Comparison of ENCODE assay signal across 8 cellular contexts in the genomic region with DNA sequence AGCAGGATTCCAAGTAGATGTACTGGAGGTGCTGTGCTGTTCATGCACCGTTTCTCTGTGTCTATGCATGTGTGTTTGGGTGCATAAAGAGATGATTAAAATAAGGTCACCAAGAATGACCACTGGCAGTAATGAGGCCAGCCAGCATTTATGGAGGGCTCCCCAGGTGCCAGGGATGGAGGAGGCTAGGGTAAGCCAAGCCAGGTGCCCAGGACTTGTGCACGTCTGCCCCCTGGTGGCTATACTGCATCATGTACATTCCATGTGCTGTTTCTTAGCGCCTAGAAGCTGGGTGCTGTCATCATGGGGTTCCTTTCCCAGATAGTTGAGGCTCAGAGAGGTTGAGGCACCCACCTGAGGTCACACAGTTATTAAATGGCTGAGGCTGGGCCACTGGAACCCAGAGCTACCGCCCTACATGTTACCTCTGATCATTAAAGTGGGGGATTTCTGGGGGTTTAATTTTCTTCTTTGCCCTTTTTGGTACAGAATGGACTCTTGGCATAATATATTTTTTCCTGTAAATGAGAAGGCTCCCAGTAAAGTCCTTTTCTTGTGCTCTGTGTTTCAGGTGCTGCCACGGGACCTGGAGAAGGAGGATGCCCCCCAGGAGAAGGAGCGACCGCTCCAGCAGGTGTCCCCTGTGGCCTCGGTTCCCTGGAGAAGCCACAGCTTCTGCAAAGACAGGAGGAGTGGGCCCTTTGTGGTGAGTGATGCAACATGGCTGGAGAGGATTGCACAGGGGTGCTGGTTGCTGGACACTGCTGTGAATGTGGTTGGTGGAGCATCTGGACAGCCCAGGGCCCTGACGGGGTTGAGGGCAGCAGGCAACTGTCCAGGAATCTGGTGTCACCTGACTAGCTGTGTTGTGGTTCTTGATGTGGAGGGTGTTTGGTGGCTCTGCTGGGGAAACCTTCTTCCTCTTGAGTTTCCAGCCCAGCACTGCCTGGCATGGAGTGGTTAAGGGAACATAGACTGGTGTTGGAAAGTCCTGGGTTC.
A peak's percentile ranks its signal among the peaks of the same experiment; 100 is the strongest.
DNase-seq lines count a peak whose midpoint lies in the region; ATAC-seq lines count a peak whose summit lies in the region.

No MANE protein-coding gene starts in this region.

- no peak for ATAC-seq in GM21360 (IDR thresholded peaks at IDR 0.05; ENCODE audit: unreplicated experiment)

- DNase-seq in NCI-H510A treated with DMSO at 0.1 percent for 48 hours (lab: John Stamatoyannopoulos, UW) (peak; percentile 38), NCI-H510A (lab: John Stamatoyannopoulos, UW) (no peak), NCI-H2029 treated with DMSO at 0.1 percent for 48 hours (lab: John Stamatoyannopoulos, UW) (peak; percentile 45), caudate nucleus (lab: John Stamatoyannopoulos, UW) (peak in 43 of 61 donors; percentile 4 to 68 (median 30)), kidney tubule cell (ENCODE audit: low spot score) (peak; percentile 66)
- peak; percentile 33 to 59 (median 44) for DNase-seq in activated CD4-positive, CD25-positive, alpha-beta regulatory T cell (lab: John Stamatoyannopoulos, UW)
- peak; percentile 55 to 68 for DNase-seq in stimulated activated CD4-positive, alpha-beta T cell treated with anti-CD3 and anti-CD28 coated beads, Interleukin-4, amount 100 ng/mL, for 4 hours

- H3K27ac ChIP-seq in caudate nucleus (ENCODE audit: low read depth, low read length): no peak overlapping the region
